ENCODE assay signal across 15 cellular contexts in the genomic region with DNA sequence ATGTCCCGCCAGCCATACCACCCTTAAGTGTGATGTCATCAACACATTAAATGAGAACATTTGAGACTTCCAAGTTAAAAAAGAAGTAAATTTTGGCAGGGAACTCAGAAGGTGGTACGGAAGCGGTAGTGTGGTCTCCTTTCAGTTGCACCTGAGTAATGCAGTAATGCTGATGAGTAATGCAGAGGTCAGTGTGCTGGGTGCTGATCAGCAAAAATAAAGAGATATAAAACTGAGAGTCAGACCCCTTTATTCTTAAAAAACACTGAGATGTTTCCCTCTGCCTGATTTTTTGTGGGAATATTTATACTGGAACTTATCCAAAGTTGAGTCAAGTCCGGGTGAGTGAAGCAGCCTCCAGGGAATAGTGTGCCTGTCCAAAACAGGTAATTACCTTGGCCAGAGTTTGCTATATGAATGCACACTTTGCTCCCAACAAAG.
DNase-seq lines count a peak whose midpoint lies in the region; ATAC-seq, FAIRE-seq and TF ChIP-seq lines count a peak whose summit lies in the region.
"Had no signal": no experiment of that assay in that cellular context is flagged by ENCODE, and none has a peak within 500 bp of the region (broad histone marks: within the 10 kb centered on the region; RNA-seq: fewer than 3 reads in every experiment).

No MANE protein-coding gene starts in this region.

- H3K27me3 ChIP-seq in kidney epithelial cell (ENCODE audit: control insufficient read depth, insufficient read depth, low read length): no peaks in the 10 kb centered on the region
- H3K27me3 ChIP-seq: gastrocnemius medialis had no signal

- DNase-seq in DMS 273 treated with DMSO at 0.1 percent for 48 hours (lab: John Stamatoyannopoulos, UW) (peak; percentile 4), LoVo (ENCODE audit: low spot score) (peak; percentile 62), astrocyte of the spinal cord (ENCODE audit: low read depth, low spot score) (peak; percentile 46), kidney epithelial cell (ENCODE audit: low read depth) (peak; percentile 72), GM19239 (ENCODE audit: insufficient read length, low spot score) (no peak)
- DNase-seq: activated CD4-positive, alpha-beta T cell treated with anti-CD3 and anti-CD28 coated beads, Interleukin-2, amount 10 ng/mL, durations not matched to agents 7 days and 5 days; activated naive CD4-positive, alpha-beta T cell treated with anti-CD3 and anti-CD28 coated beads, Interleukin-2, amount 50 U/mL, for 16 hours; effector memory CD8-positive, alpha-beta T cell; gastrocnemius medialis; NCI-H1930; NCI-H774 had no signal

- H3K4me3 ChIP-seq in astrocyte of the spinal cord (ENCODE audit: low read depth, low read length) (no peak overlapping the region), kidney epithelial cell (ENCODE audit: low read depth, low read length) (no peak overlapping the region)
- H3K4me3 ChIP-seq: gastrocnemius medialis had no signal

- TF ChIP-seq CTCF in astrocyte of the spinal cord (IDR thresholded peaks at IDR 0.05; ENCODE audit: low read depth, low read length): no peak
- no peak for TF ChIP-seq CTCF in kidney epithelial cell (IDR thresholded peaks at IDR 0.05; ENCODE audit: insufficient read depth, low read length, poor library complexity, severe bottlenecking)

- no peaks in the 10 kb centered on the region for H3K36me3 ChIP-seq in kidney epithelial cell (ENCODE audit: control insufficient read depth, insufficient read depth, low read length)
- H3K36me3 ChIP-seq: gastrocnemius medialis had no signal

- no peak for FAIRE-seq in GM19239 (lab: Jason Lieb, UNC)

- ATAC-seq in GM18867 (IDR thresholded peaks at IDR 0.05; ENCODE audit: unreplicated experiment) (no peak), HG02884 (IDR thresholded peaks at IDR 0.05; ENCODE audit: unreplicated experiment) (no peak), HG03378 (IDR thresholded peaks at IDR 0.05; ENCODE audit: unreplicated experiment) (no peak)
- ATAC-seq: effector memory CD8-positive, alpha-beta T cell; gastrocnemius medialis; Right ventricle myocardium inferior had no signal

- in situ Hi-C loops in astrocyte of the spinal cord (cut with HindIII; ENCODE audit: low sequenced_read_pairs): no loop called here
